Comparison of ENCODE assay signal across 7 cellular contexts in the genomic region with DNA sequence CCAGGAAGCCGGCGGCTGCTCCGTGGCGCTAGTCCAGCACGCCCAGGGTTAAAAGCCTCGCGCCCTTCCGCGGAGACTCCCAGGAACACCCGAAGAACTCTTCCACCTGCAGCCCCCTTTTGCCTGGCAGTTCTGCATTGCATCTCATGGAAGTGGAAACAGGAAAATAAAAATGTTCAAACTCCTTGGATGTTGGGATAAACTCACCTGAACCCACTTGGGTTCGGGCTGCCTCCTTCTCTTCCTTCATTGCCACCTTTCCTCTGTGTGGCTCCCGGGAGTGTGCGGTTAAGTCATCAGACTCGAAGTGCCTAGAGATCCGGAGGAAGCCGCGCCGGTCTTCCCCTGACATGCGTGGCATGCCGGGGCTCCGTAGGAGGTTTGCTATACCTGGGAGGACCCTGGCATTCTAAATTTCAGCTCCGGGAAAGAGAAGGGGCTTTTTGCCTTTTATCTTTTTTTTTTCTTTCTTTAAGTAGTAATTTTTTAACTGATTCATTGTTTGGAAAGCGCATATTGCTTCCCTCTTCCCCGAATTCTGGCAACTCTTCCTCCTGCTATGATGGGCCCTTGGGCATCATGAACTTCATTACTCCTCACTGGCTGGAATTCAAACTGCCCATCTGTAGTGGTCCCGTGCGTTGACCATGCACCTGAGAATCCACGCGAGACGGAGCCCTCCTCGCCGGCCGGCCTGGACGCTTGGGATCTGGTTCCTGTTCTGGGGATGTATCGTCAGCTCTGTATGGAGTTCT.
DNase-seq lines count a peak whose midpoint lies in the region; ATAC-seq, FAIRE-seq and TF ChIP-seq lines count a peak whose summit lies in the region.

No MANE protein-coding gene starts in this region.

- H3K36me3 ChIP-seq in astrocyte (ENCODE audit: insufficient read depth, low read length) (no peaks in the 10 kb centered on the region), iPS-20b (ENCODE audit: insufficient read depth, low read depth, low read length) (no peaks in the 10 kb centered on the region), spleen (no peaks in the 10 kb centered on the region)

- peak overlapping the region; percentile 81 for H2AFZ ChIP-seq in astrocyte (ENCODE audit: low read depth, low read length)

- FAIRE-seq in astrocyte (lab: Jason Lieb, UNC): no peak
- no peak for FAIRE-seq in GM12892 (lab: Jason Lieb, UNC)

- no peak for TF ChIP-seq CTCF in HFFc6 (IDR thresholded peaks at IDR 0.05)
- TF ChIP-seq CTCF in astrocyte (IDR thresholded peaks at IDR 0.05; ENCODE audit: insufficient read depth, low read depth, low read length): no peak
- no peak for TF ChIP-seq CTCF in spleen (IDR thresholded peaks at IDR 0.05 in 8 of 11, conservative IDR thresholded peaks at IDR 0.05 in 3 of 11)
- no peak for TF ChIP-seq CTCF in CD4-positive, alpha-beta T cell (IDR thresholded peaks at IDR 0.05)

- peak overlapping the region; percentile 99 for H3K4me2 ChIP-seq in astrocyte (ENCODE audit: low read length)

- peaks cover 13% of the 10 kb centered on the region for H3K4me1 ChIP-seq in astrocyte (ENCODE audit: insufficient read depth, low read length)
- peaks cover 15% of the 10 kb centered on the region for H3K4me1 ChIP-seq in iPS-20b (ENCODE audit: insufficient read depth, low read length)
- H3K4me1 ChIP-seq in spleen: peaks cover 0 to 18% (median 2%) of the 10 kb centered on the region in 6 donors

- CTCF ChIA-PET in CD4-positive, alpha-beta T cell (lab: Charles Lee): no interaction called here

- peaks cover 12% of the 10 kb centered on the region; the same call in 1 of the 2 replicates for H3K4me1 Mint-ChIP-seq in HFFc6 (ENCODE audit: low read depth)
- H3K4me1 Mint-ChIP-seq in astrocyte (ENCODE audit: low read depth, unreplicated experiment): peaks cover 17% of the 10 kb centered on the region
- H3K4me1 Mint-ChIP-seq in CD4-positive, alpha-beta T cell (ENCODE audit: low read depth): peaks cover 5% of the 10 kb centered on the region

- WGBS in spleen, 5 donors: 4 to 7% (median 6%) methylated on average over 34 of the region's 34 CpGs

- H3K4me3 Mint-ChIP-seq in HFFc6: peak overlapping the region; percentile 85
- peak overlapping the region; percentile 98 for H3K4me3 Mint-ChIP-seq in astrocyte (ENCODE audit: unreplicated experiment)
- no peak overlapping the region for H3K4me3 Mint-ChIP-seq in CD4-positive, alpha-beta T cell

- H3K27me3 Mint-ChIP-seq in HFFc6 (ENCODE audit: insufficient read depth) (peaks cover 32% of the 10 kb centered on the region), astrocyte (ENCODE audit: low read depth, unreplicated experiment) (peaks cover 21% of the 10 kb centered on the region)
- peaks cover 78% of the 10 kb centered on the region for H3K27me3 Mint-ChIP-seq in CD4-positive, alpha-beta T cell

- no peak overlapping the region for H3K27ac Mint-ChIP-seq in HFFc6
- H3K27ac Mint-ChIP-seq in astrocyte (ENCODE audit: unreplicated experiment): peak overlapping the region; percentile 88
- no peak overlapping the region for H3K27ac Mint-ChIP-seq in CD4-positive, alpha-beta T cell

- intact Hi-C loops in spleen (cut with DNase I; ENCODE audit: low total_unique reads): no loop called here
- intact Hi-C loops in CD4-positive, alpha-beta T cell (cut with DNase I, micrococcal nuclease): no loop called here

- H3K9me3 Mint-ChIP-seq in HFFc6: no peaks in the 10 kb centered on the region
- H3K9me3 Mint-ChIP-seq in astrocyte (ENCODE audit: unreplicated experiment): no peaks in the 10 kb centered on the region
- H3K9me3 Mint-ChIP-seq in CD4-positive, alpha-beta T cell: no peaks in the 10 kb centered on the region

- H3K9me3 ChIP-seq in astrocyte (ENCODE audit: insufficient read depth, low read depth, low read length) (no peaks in the 10 kb centered on the region), iPS-20b (ENCODE audit: insufficient read depth, low read depth, low read length) (no peaks in the 10 kb centered on the region), spleen (no peaks in the 10 kb centered on the region)
- H3K9me3 ChIP-seq in CD4-positive, alpha-beta T cell (ENCODE audit: control insufficient read depth, low read length): no peaks in the 10 kb centered on the region

- no peaks in the 10 kb centered on the region for H3K79me2 ChIP-seq in astrocyte (ENCODE audit: insufficient read depth, low read length)

- no peak overlapping the region for H3K27ac ChIP-seq in astrocyte (ENCODE audit: low read depth, low read length)
- no peak overlapping the region for H3K27ac ChIP-seq in iPS-20b (ENCODE audit: low read length)
- H3K27ac ChIP-seq in spleen: peak overlapping the region in 5 of 8 donors; percentile 4 to 45 (median 28)
- H3K27ac ChIP-seq in CD4-positive, alpha-beta T cell (ENCODE audit: low read depth, low read length): no peak overlapping the region

- H3K27me3 ChIP-seq in astrocyte (ENCODE audit: insufficient read depth, low read length) (peaks cover 20% of the 10 kb centered on the region), iPS-20b (ENCODE audit: insufficient read depth, low read length) (peaks cover 79% of the 10 kb centered on the region), spleen (replicated peaks in 1 of 7) (peaks cover 0 to 60% (median 25%) of the 10 kb centered on the region in 7 donors)
- peaks cover 35% of the 10 kb centered on the region for H3K27me3 ChIP-seq in CD4-positive, alpha-beta T cell (ENCODE audit: control insufficient read depth, insufficient read depth, low read length)

- no peak for DNase-seq in HFFc6
- DNase-seq in astrocyte (ENCODE audit: low read depth): no peak
- no peak for DNase-seq in spleen
- DNase-seq in GM12892 (ENCODE audit: insufficient read length): no peak
- DNase-seq in CD4-positive, alpha-beta T cell: no peak

- no peaks in the 10 kb centered on the region for H3K36me3 Mint-ChIP-seq in HFFc6 (ENCODE audit: low read depth)
- H3K36me3 Mint-ChIP-seq in astrocyte (ENCODE audit: low read depth, unreplicated experiment): no peaks in the 10 kb centered on the region
- H3K36me3 Mint-ChIP-seq in CD4-positive, alpha-beta T cell (ENCODE audit: low read depth): no peaks in the 10 kb centered on the region

- no peaks in the 10 kb centered on the region for H4K20me1 ChIP-seq in astrocyte (ENCODE audit: insufficient read depth, low read length)

- POLR2A ChIA-PET in CD4-positive, alpha-beta T cell (lab: Charles Lee): no interaction called here

- H3K9ac ChIP-seq in astrocyte (ENCODE audit: low read length) (peak overlapping the region; percentile 72), iPS-20b (ENCODE audit: low read depth, low read length) (peak overlapping the region; percentile 40; the same call in 1 of the 2 replicates)

- ATAC-seq in HG03108 (IDR thresholded peaks at IDR 0.05; ENCODE audit: unreplicated experiment): no peak
- ATAC-seq in CD4-positive, alpha-beta T cell (ENCODE audit: poor library complexity): no peak

- no peak for TF ChIP-seq POLR2A in spleen (IDR thresholded peaks at IDR 0.05)
- TF ChIP-seq POLR2A in GM12892 (IDR thresholded peaks at IDR 0.05; ENCODE audit: low read depth, low read length): no peak

- H3K4me3 ChIP-seq in astrocyte (ENCODE audit: insufficient read depth, low read depth, low read length) (peak overlapping the region; percentile 76), iPS-20b (ENCODE audit: low read length) (peak overlapping the region; percentile 73), spleen (peak overlapping the region; percentile 25 to 64 (median 37))

Comparison
In these comparisons a context has a peak if more than half of its experiments do, and no peak if none do; other contexts are left out.
1. H3K27ac ChIP-seq: peak in spleen (5 of 8); none in astrocyte (single experiment), iPS-20b (single experiment) and CD4-positive, alpha-beta T cell (single experiment).
2. Peak in every context shown above with its lines, with median percentiles within 50 percentile points of each other: H3K4me3 ChIP-seq.